Comparison of ENCODE assay signal across 8 cellular contexts in genomic region chr17:7239091-7240027, GRCh38. TPM values are rescaled to one million over a fixed set of nuclear protein-coding genes. Genes with fewer than 3 reads are reported as not detected.
DNase-seq lines count a peak whose midpoint lies in the region; ATAC-seq lines count a peak whose summit lies in the region.

Gene PHF23, minus strand, starts transcription at chr17:7239457. Its CDS starts 178 bp downstream, at chr17:7239279.

- H3K27ac ChIP-seq in temporal lobe (ENCODE audit: low read depth, low read length) = peak within 1 kb of the TSS; percentile 96

- no peaks in the 10 kb centered on the region for H3K27me3 Mint-ChIP-seq in activated naive CD8-positive, alpha-beta T cell

- H3K36me3 Mint-ChIP-seq in activated naive CD8-positive, alpha-beta T cell = peaks cover 2% of the 10 kb centered on the region

- peaks cover 64% of the 10 kb centered on the region for H3K4me1 Mint-ChIP-seq in activated naive CD8-positive, alpha-beta T cell (ENCODE audit: low read depth)

- ATAC-seq in HG02588 (IDR thresholded peaks at IDR 0.05; ENCODE audit: unreplicated experiment) = peak; percentile 42

- DNase-seq in GM03348 (ENCODE audit: low spot score) = peak; percentile 99
- peak; percentile 100 for DNase-seq in NCI-H1105 (lab: John Stamatoyannopoulos, UW)
- peak; percentile 86 for DNase-seq in SKM-1 treated with dmso at 0.1 percent for 144 hours (lab: John Stamatoyannopoulos, UW; ENCODE audit: unreplicated experiment)
- DNase-seq in glomerular endothelial cell (ENCODE audit: extremely low read depth, low read depth, low spot score) = peak; percentile 93
- peak; percentile 99 for DNase-seq in occipital lobe (lab: John Stamatoyannopoulos, UW)

- H3K9me3 Mint-ChIP-seq in activated naive CD8-positive, alpha-beta T cell (ENCODE audit: low read depth) = no peaks in the 10 kb centered on the region

- H3K4me3 Mint-ChIP-seq in activated naive CD8-positive, alpha-beta T cell = peak within 1 kb of the TSS; percentile 97

- H3K27ac Mint-ChIP-seq in activated naive CD8-positive, alpha-beta T cell = peak within 1 kb of the TSS; percentile 91

RNA-seq across cellular contexts. Expression of gene PHF23, which starts in this region (rescaled TPM):
- total RNA-seq in glomerular endothelial cell = 42.9 and 53.0 TPM in 2 replicates
- 33.7 TPM for total RNA-seq in occipital lobe
- 17.9 TPM for total RNA-seq in temporal lobe

Comparison
In these comparisons a context has a peak if more than half of its experiments do, and no peak if none do; other contexts are left out.
1. Peak in every context shown above with its lines: DNase-seq, ATAC-seq and H3K27ac ChIP-seq.